In the genomic region with DNA sequence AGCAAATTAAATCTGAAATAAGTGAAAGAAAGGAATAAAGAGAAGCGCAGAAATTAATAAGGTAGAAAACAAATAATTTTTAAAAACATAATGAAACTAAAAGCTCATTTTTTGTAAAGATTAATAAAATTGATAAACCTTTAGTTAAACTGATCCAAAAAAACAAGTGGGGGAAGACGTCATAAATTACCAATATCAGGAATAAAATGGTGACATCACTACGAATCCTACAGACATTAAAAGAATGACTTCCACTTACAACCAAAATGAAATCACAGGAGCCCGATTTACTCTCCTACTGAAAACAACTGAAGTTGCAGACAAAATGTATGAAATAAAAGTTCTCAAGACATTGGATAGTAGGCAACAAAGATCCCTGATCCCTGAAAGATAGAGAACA, we compare ENCODE assay signal across 10 cellular contexts.
"Had no signal": no experiment of that assay in that cellular context is flagged by ENCODE, and none has a peak within 500 bp of the region (broad histone marks: within the 10 kb centered on the region; RNA-seq: fewer than 3 reads in every experiment).

No MANE protein-coding gene starts in this region.

- FAIRE-seq: H1, H54, HTR-8/SVneo had no signal

- H3K4me3 ChIP-seq: GM23338 had no signal

- H3K27ac ChIP-seq: KMS-11 had no signal

- DNase-seq: H9, HCEC 1CT, HFFc6, Karpas-422, KBM-7 had no signal

- ATAC-seq: GM23338 had no signal
